10 cellular contexts compared by ENCODE assay signal in the genomic region with DNA sequence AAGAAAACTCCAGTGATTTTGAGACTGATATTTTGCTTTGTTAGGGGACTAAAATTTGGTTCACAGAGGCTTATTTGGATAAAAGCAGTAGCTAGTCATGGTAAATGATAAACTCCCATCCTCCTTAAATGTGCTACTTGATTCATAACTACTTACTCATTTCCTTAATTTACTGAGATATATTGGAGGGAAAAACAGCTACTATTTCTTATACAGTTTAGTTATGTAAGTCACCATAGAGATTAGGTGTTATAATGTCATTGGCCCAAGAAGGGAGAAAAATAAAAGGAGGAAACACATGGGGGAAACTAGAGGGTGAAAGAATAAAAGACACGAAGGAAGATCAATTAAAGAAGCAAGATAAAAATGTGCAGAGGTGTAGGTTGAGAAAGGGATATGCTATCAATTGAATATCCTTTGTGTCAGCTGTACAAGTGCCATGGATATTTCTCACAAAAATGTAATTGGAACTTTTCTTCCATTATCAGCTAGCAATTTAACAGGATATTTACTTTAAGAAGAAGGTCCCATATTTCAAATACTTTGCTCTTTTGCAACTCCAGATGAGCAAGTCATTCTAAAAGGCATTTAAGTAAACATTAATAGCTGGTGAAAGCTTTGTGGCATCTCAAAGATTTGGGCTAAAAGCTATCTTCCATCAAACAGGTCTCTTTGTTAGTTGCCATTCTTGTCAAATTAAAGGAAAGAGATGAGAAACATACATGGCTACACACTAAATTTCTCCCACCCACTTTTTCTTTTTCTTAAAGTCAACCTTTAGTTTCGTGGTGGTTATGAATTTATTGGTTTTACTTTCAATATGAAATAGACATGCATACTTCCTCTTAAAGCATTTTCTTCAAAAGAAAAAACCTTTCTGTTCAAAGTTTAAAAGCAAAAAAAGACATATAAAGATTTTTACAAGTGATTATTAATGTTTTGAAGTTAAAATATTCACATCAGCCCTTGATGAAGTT.
DNase-seq lines count a peak whose midpoint lies in the region; ATAC-seq, FAIRE-seq and TF ChIP-seq lines count a peak whose summit lies in the region.
"Had no signal": no experiment of that assay in that cellular context is flagged by ENCODE, and none has a peak within 500 bp of the region (broad histone marks: within the 10 kb centered on the region; RNA-seq: fewer than 3 reads in every experiment).

No MANE protein-coding gene starts in this region.

- peak overlapping the region; percentile 6 for H3K4me3 Mint-ChIP-seq in activated CD8-positive, alpha-beta T cell treated with anti-CD3 and anti-CD28 coated beads, Interleukin-2, amount 10 ng/mL, durations not matched to agents 7 days and 5 days
- H3K4me3 Mint-ChIP-seq in activated CD8-positive, alpha-beta T cell treated with anti-CD3 and anti-CD28 coated beads for 36 hours = no peak overlapping the region
- no peak overlapping the region for H3K4me3 Mint-ChIP-seq in stimulated activated naive B cell treated with anti-CD40 and anti-IgM and Interleukin-4, amounts not matched to agents 10 μg/mL and 1 μg/mL and 100 μg/mL, for 72 hours
- no peak overlapping the region for H3K4me3 Mint-ChIP-seq in stimulated activated effector memory CD8-positive, alpha-beta T cell treated with anti-CD3 and anti-CD28 coated beads, Interleukin-12 subunit alpha, Interleukin-12 subunit beta, amount 100 ng/mL, for 72 hours

- no TSS peak for BruUV-seq in HepG2 (replicated peaks; lab: Mats Ljungman, UMichigan)

- CTCF ChIA-PET in activated CD8-positive, alpha-beta T cell treated with anti-CD3 and anti-CD28 coated beads, Interleukin-2, amount 10 ng/mL, durations not matched to agents 7 days and 5 days (lab: Charles Lee) = no interaction called here
- CTCF ChIA-PET in activated CD8-positive, alpha-beta T cell treated with anti-CD3 and anti-CD28 coated beads for 36 hours (lab: Charles Lee) = no interaction called here
- CTCF ChIA-PET in HepG2 (lab: Yijun Ruan, JAX; ENCODE audit: low intra/inter-chr PET ratio, low total read pairs) = no interaction called here

- POLR2A ChIA-PET in activated CD8-positive, alpha-beta T cell treated with anti-CD3 and anti-CD28 coated beads, Interleukin-2, amount 10 ng/mL, durations not matched to agents 7 days and 5 days (lab: Charles Lee) = interaction anchor here (0.6 kb wide), 1 partner anchor 1358 kb away, joined by 3 read pairs; no protein-coding TSS in a partner anchor
- POLR2A ChIA-PET in activated CD8-positive, alpha-beta T cell treated with anti-CD3 and anti-CD28 coated beads for 36 hours (lab: Charles Lee) = no interaction called here
- POLR2A ChIA-PET in HepG2 (lab: Yijun Ruan, JAX) = no interaction called here

- TF ChIP-seq CTCF in activated CD8-positive, alpha-beta T cell treated with anti-CD3 and anti-CD28 coated beads for 36 hours (IDR thresholded peaks at IDR 0.05) = no peak
- TF ChIP-seq CTCF in HepG2 (CRISPR knock-in tag; IDR thresholded peaks at IDR 0.05) (no peak), body of pancreas (IDR thresholded peaks at IDR 0.05) (no peak)

- ATAC-seq in activated CD8-positive, alpha-beta T cell treated with anti-CD3 and anti-CD28 coated beads, Interleukin-2, amount 10 ng/mL, durations not matched to agents 7 days and 5 days = no peak
- no peak for ATAC-seq in activated CD8-positive, alpha-beta T cell treated with anti-CD3 and anti-CD28 coated beads for 36 hours
- ATAC-seq in HG02759 (IDR thresholded peaks at IDR 0.05; ENCODE audit: unreplicated experiment) (peak; percentile 90), HepG2 (no peak), body of pancreas (no peak)
- peak; percentile 45 to 63 for ATAC-seq in stimulated activated naive B cell treated with anti-CD40 and anti-IgM and Interleukin-4, amounts not matched to agents 10 μg/mL and 1 μg/mL and 100 μg/mL, for 72 hours (replicated peaks)
- ATAC-seq in stimulated activated effector memory CD8-positive, alpha-beta T cell treated with anti-CD3 and anti-CD28 coated beads, Interleukin-12 subunit alpha, Interleukin-12 subunit beta, amount 100 ng/mL, for 72 hours = no peak

- WGBS in HepG2 (ENCODE audit: low lambda C conversion rate) = 0% methylated on average over 2 of the region's 2 CpGs
- WGBS in body of pancreas, 2 donors = 47 to 72% methylated on average over 2 of the region's 2 CpGs

- H3K27ac ChIP-seq in HepG2 (ENCODE audit: extremely low read length, insufficient read depth, low read length) = no peak overlapping the region
- H3K27ac ChIP-seq in body of pancreas = no peak overlapping the region
- H3K27ac ChIP-seq: parathyroid adenoma had no signal

- H3K9me3 ChIP-seq in HepG2 (ENCODE audit: low read length) (peaks cover 31% of the 10 kb centered on the region), body of pancreas (no peaks in the 10 kb centered on the region)

- no peaks in the 10 kb centered on the region for H3K79me2 ChIP-seq in HepG2 (ENCODE audit: insufficient read depth, low read length)
- H3K79me2 ChIP-seq: parathyroid adenoma had no signal

- H3K4me2 ChIP-seq in HepG2 (ENCODE audit: low read depth, low read length) = no peak overlapping the region

- no peak overlapping the region for H2AFZ ChIP-seq in HepG2 (ENCODE audit: low read length)
- H2AFZ ChIP-seq: parathyroid adenoma had no signal

- intact Hi-C loops in activated CD8-positive, alpha-beta T cell treated with anti-CD3 and anti-CD28 coated beads for 36 hours (cut with micrococcal nuclease) = no loop called here
- intact Hi-C loops in HepG2 (cut with micrococcal nuclease; ENCODE audit: unreplicated experiment) = no loop called here
- intact Hi-C loops in body of pancreas (cut with DNase I) = no loop called here

- in situ Hi-C loops in HepG2 (cut with HindIII; ENCODE audit: extremely low pct_ligation_motif_present, low pct_unique_long_range_greater_than_20kb) = no loop called here

- peaks cover 9% of the 10 kb centered on the region for H3K4me1 Mint-ChIP-seq in activated CD8-positive, alpha-beta T cell treated with anti-CD3 and anti-CD28 coated beads, Interleukin-2, amount 10 ng/mL, durations not matched to agents 7 days and 5 days (ENCODE audit: low read depth)
- H3K4me1 Mint-ChIP-seq in activated CD8-positive, alpha-beta T cell treated with anti-CD3 and anti-CD28 coated beads for 36 hours (ENCODE audit: low read depth) = peaks cover 11% of the 10 kb centered on the region
- peaks cover 0 to 2% of the 10 kb centered on the region in 2 donors for H3K4me1 Mint-ChIP-seq in stimulated activated naive B cell treated with anti-CD40 and anti-IgM and Interleukin-4, amounts not matched to agents 10 μg/mL and 1 μg/mL and 100 μg/mL, for 72 hours
- H3K4me1 Mint-ChIP-seq in stimulated activated effector memory CD8-positive, alpha-beta T cell treated with anti-CD3 and anti-CD28 coated beads, Interleukin-12 subunit alpha, Interleukin-12 subunit beta, amount 100 ng/mL, for 72 hours = no peaks in the 10 kb centered on the region

- TF ChIP-seq RAD21 in HepG2 (CRISPR knock-in tag; IDR thresholded peaks at IDR 0.05) = no peak

- no peak for DNase-seq in activated CD8-positive, alpha-beta T cell treated with anti-CD3 and anti-CD28 coated beads, Interleukin-2, amount 10 ng/mL, durations not matched to agents 7 days and 5 days
- DNase-seq in activated CD8-positive, alpha-beta T cell treated with anti-CD3 and anti-CD28 coated beads for 36 hours = no peak
- DNase-seq in NOMO-1 treated with dmso at 0.1 percent for 144 hours (lab: John Stamatoyannopoulos, UW; ENCODE audit: unreplicated experiment) (peak; percentile 5), HepG2 (ENCODE audit: low spot score) (no peak), body of pancreas (no peak)
- DNase-seq in stimulated activated naive B cell treated with anti-CD40 and anti-IgM and Interleukin-4, amounts not matched to agents 10 μg/mL and 1 μg/mL and 100 μg/mL, for 72 hours = no peak
- no peak for DNase-seq in stimulated activated effector memory CD8-positive, alpha-beta T cell treated with anti-CD3 and anti-CD28 coated beads, Interleukin-12 subunit alpha, Interleukin-12 subunit beta, amount 100 ng/mL, for 72 hours (ENCODE audit: low spot score in 2 of 2)
- DNase-seq: RPMI8226 had no signal

- TF ChIP-seq POLR2A in HepG2 (IDR thresholded peaks at IDR 0.05; ENCODE audit: insufficient read depth in 1 of 2, low read depth in 2 of 2, low read length in 2 of 2) (no peak), body of pancreas (IDR thresholded peaks at IDR 0.05) (no peak)

- H3K27me3 Mint-ChIP-seq in activated CD8-positive, alpha-beta T cell treated with anti-CD3 and anti-CD28 coated beads, Interleukin-2, amount 10 ng/mL, durations not matched to agents 7 days and 5 days (ENCODE audit: low read depth) = no peaks in the 10 kb centered on the region
- peaks cover 2% of the 10 kb centered on the region for H3K27me3 Mint-ChIP-seq in activated CD8-positive, alpha-beta T cell treated with anti-CD3 and anti-CD28 coated beads for 36 hours
- no peaks in the 10 kb centered on the region for H3K27me3 Mint-ChIP-seq in stimulated activated naive B cell treated with anti-CD40 and anti-IgM and Interleukin-4, amounts not matched to agents 10 μg/mL and 1 μg/mL and 100 μg/mL, for 72 hours

- TF ChIP-seq EP300 in HepG2 (IDR thresholded peaks at IDR 0.05; ENCODE audit: low read depth in 2 of 2, low read length in 2 of 2) (no peak), HepG2 (CRISPR knock-in tag; IDR thresholded peaks at IDR 0.05; ENCODE audit: borderline replicate concordance) (no peak)

- no peaks in the 10 kb centered on the region for H3K36me3 Mint-ChIP-seq in activated CD8-positive, alpha-beta T cell treated with anti-CD3 and anti-CD28 coated beads, Interleukin-2, amount 10 ng/mL, durations not matched to agents 7 days and 5 days (ENCODE audit: low read depth)
- no peaks in the 10 kb centered on the region for H3K36me3 Mint-ChIP-seq in activated CD8-positive, alpha-beta T cell treated with anti-CD3 and anti-CD28 coated beads for 36 hours (ENCODE audit: low read depth)
- no peaks in the 10 kb centered on the region for H3K36me3 Mint-ChIP-seq in stimulated activated naive B cell treated with anti-CD40 and anti-IgM and Interleukin-4, amounts not matched to agents 10 μg/mL and 1 μg/mL and 100 μg/mL, for 72 hours
- H3K36me3 Mint-ChIP-seq in stimulated activated effector memory CD8-positive, alpha-beta T cell treated with anti-CD3 and anti-CD28 coated beads, Interleukin-12 subunit alpha, Interleukin-12 subunit beta, amount 100 ng/mL, for 72 hours = no peaks in the 10 kb centered on the region

- FAIRE-seq in HepG2 (lab: Jason Lieb, UNC) = no peak

- no peak overlapping the region for H3K9ac ChIP-seq in HepG2 (ENCODE audit: insufficient read depth, low read depth, low read length)
- H3K9ac ChIP-seq: parathyroid adenoma had no signal

- H3K9me3 Mint-ChIP-seq in activated CD8-positive, alpha-beta T cell treated with anti-CD3 and anti-CD28 coated beads, Interleukin-2, amount 10 ng/mL, durations not matched to agents 7 days and 5 days (ENCODE audit: insufficient read depth) = no peaks in the 10 kb centered on the region
- H3K9me3 Mint-ChIP-seq in activated CD8-positive, alpha-beta T cell treated with anti-CD3 and anti-CD28 coated beads for 36 hours = no peaks in the 10 kb centered on the region
- H3K9me3 Mint-ChIP-seq in stimulated activated naive B cell treated with anti-CD40 and anti-IgM and Interleukin-4, amounts not matched to agents 10 μg/mL and 1 μg/mL and 100 μg/mL, for 72 hours = no peaks in the 10 kb centered on the region
- H3K9me3 Mint-ChIP-seq in stimulated activated effector memory CD8-positive, alpha-beta T cell treated with anti-CD3 and anti-CD28 coated beads, Interleukin-12 subunit alpha, Interleukin-12 subunit beta, amount 100 ng/mL, for 72 hours = no peaks in the 10 kb centered on the region

- H3K27ac Mint-ChIP-seq in activated CD8-positive, alpha-beta T cell treated with anti-CD3 and anti-CD28 coated beads, Interleukin-2, amount 10 ng/mL, durations not matched to agents 7 days and 5 days = peak overlapping the region; percentile 44
- no peak overlapping the region for H3K27ac Mint-ChIP-seq in activated CD8-positive, alpha-beta T cell treated with anti-CD3 and anti-CD28 coated beads for 36 hours
- no peak overlapping the region for H3K27ac Mint-ChIP-seq in stimulated activated naive B cell treated with anti-CD40 and anti-IgM and Interleukin-4, amounts not matched to agents 10 μg/mL and 1 μg/mL and 100 μg/mL, for 72 hours
- H3K27ac Mint-ChIP-seq in stimulated activated effector memory CD8-positive, alpha-beta T cell treated with anti-CD3 and anti-CD28 coated beads, Interleukin-12 subunit alpha, Interleukin-12 subunit beta, amount 100 ng/mL, for 72 hours = no peak overlapping the region

- H3K4me1 ChIP-seq in HepG2 (ENCODE audit: insufficient read depth, low read length) (no peaks in the 10 kb centered on the region), body of pancreas (no peaks in the 10 kb centered on the region)
- H3K4me1 ChIP-seq: parathyroid adenoma had no signal

- H3K36me3 ChIP-seq in HepG2 (replicated peaks in 1 of 2; ENCODE audit: control insufficient read depth in 1 of 2, insufficient read depth in 2 of 2, low read length in 2 of 2) (no peaks in the 10 kb centered on the region), body of pancreas (replicated peaks in 1 of 2; ENCODE audit: insufficient read depth in 1 of 2, low read depth in 2 of 2) (no peaks in the 10 kb centered on the region)

- no peaks in the 10 kb centered on the region for H4K20me1 ChIP-seq in HepG2 (ENCODE audit: insufficient read depth, low read length)

- H3K4me3 ChIP-seq in HepG2 (replicated peaks in 1 of 3; ENCODE audit: insufficient read depth in 1 of 3, low read depth in 2 of 3, low read length in 3 of 3) (no peak overlapping the region), body of pancreas (no peak overlapping the region)

- H3K27me3 ChIP-seq in HepG2 (ENCODE audit: control insufficient read depth in 1 of 2, insufficient read depth in 2 of 2, low read length in 2 of 2) (no peaks in the 10 kb centered on the region), body of pancreas (no peaks in the 10 kb centered on the region)

Comparison
In these comparisons a context has a peak if more than half of its experiments do, and no peak if none do; other contexts are left out.
1. ATAC-seq: peak in HG02759 (single experiment) and stimulated activated naive B cell treated with anti-CD40 and anti-IgM and Interleukin-4, amounts not matched to agents 10 μg/mL and 1 μg/mL and 100 μg/mL, for 72 hours (2 of 2); none in activated CD8-positive, alpha-beta T cell treated with anti-CD3 and anti-CD28 coated beads, Interleukin-2, amount 10 ng/mL, durations not matched to agents 7 days and 5 days (single experiment), activated CD8-positive, alpha-beta T cell treated with anti-CD3 and anti-CD28 coated beads for 36 hours (single experiment), HepG2 (single experiment), body of pancreas (single experiment) and stimulated activated effector memory CD8-positive, alpha-beta T cell treated with anti-CD3 and anti-CD28 coated beads, Interleukin-12 subunit alpha, Interleukin-12 subunit beta, amount 100 ng/mL, for 72 hours (single experiment).